ENCODE assay signal across 21 cellular contexts in genomic region chr14:100394886-100395672, GRCh38. TPM values are rescaled to one million over a fixed set of nuclear protein-coding genes. Genes with fewer than 3 reads are reported as not detected.
DNase-seq lines count a peak whose midpoint lies in the region; ATAC-seq lines count a peak whose summit lies in the region.
"Had no signal": no experiment of that assay in that cellular context is flagged by ENCODE, and none has a peak within 500 bp of the region (broad histone marks: within the 10 kb centered on the region; RNA-seq: fewer than 3 reads in every experiment).

No MANE protein-coding gene starts in this region.

- H3K9ac ChIP-seq in BLaER1 (no peak overlapping the region), mesenchymal stem cell (ENCODE audit: low read length) (no peak overlapping the region)
- H3K9ac ChIP-seq: GM23248 had no signal

- H3K4me2 ChIP-seq in BLaER1: peak overlapping the region; percentile 14; the same call in 1 of the 2 replicates
- H3K4me2 ChIP-seq in mesenchymal stem cell (ENCODE audit: low read length, poor library complexity, severe bottlenecking): no peak overlapping the region

- peak overlapping the region in 1 of 2 experiments; percentile 11 for H3K18ac ChIP-seq in mesenchymal stem cell (ENCODE audit: low read depth in 1 of 2, low read length in 2 of 2)

- peaks cover 26% of the 10 kb centered on the region for H3K4me1 Mint-ChIP-seq in activated T-helper 17 cell treated with anti-CD3 and anti-CD28 coated beads, Interleukin-2, amount 50 U/mL, for 72 hours

- H4K8ac ChIP-seq in mesenchymal stem cell (ENCODE audit: low read length): no peak overlapping the region

- no peak overlapping the region for H2BK15ac ChIP-seq in mesenchymal stem cell (ENCODE audit: low read depth, poor library complexity, severe bottlenecking)

- no peak overlapping the region for H3K4ac ChIP-seq in mesenchymal stem cell (ENCODE audit: low read depth in 1 of 2, low read length in 2 of 2)

- peak overlapping the region; percentile 3 for H2AK5ac ChIP-seq in mesenchymal stem cell (ENCODE audit: low read length, severe bottlenecking)

- no peaks in the 10 kb centered on the region for H3K36me3 Mint-ChIP-seq in activated T-helper 17 cell treated with anti-CD3 and anti-CD28 coated beads, Interleukin-2, amount 50 U/mL, for 72 hours (ENCODE audit: low read depth)

- peaks cover 31% of the 10 kb centered on the region for H3K79me1 ChIP-seq in mesenchymal stem cell (replicated peaks; ENCODE audit: low read length, poor library complexity, severe bottlenecking)

- H3K4me3 ChIP-seq in BLaER1 (no peak overlapping the region), mesenchymal stem cell (ENCODE audit: insufficient read depth in 1 of 2, low read depth in 1 of 2, low read length in 2 of 2) (no peak overlapping the region)
- H3K4me3 ChIP-seq: GM23248 had no signal

- H3K27ac Mint-ChIP-seq in activated T-helper 17 cell treated with anti-CD3 and anti-CD28 coated beads, Interleukin-2, amount 50 U/mL, for 72 hours: peak overlapping the region; percentile 31

- H4K20me1 ChIP-seq in BLaER1: 0 out of 2 replicates have a peak, but pooled peaks cover 10% of the 10 kb centered on the region

- no peak overlapping the region for H2BK5ac ChIP-seq in mesenchymal stem cell (ENCODE audit: low read depth, low read length, poor library complexity, severe bottlenecking)

- no peak overlapping the region for H2BK12ac ChIP-seq in mesenchymal stem cell (ENCODE audit: low read length in 2 of 2)

- H3K4me3 Mint-ChIP-seq in activated T-helper 17 cell treated with anti-CD3 and anti-CD28 coated beads, Interleukin-2, amount 50 U/mL, for 72 hours: no peak overlapping the region
- H3K4me3 Mint-ChIP-seq: CD4-positive, alpha-beta memory T cell had no signal

- no peak overlapping the region for H2AFZ ChIP-seq in mesenchymal stem cell (ENCODE audit: low read depth, low read length)
- H2AFZ ChIP-seq: GM23248 had no signal

- no peaks in the 10 kb centered on the region for H3K27me3 ChIP-seq in BLaER1
- no peaks in the 10 kb centered on the region for H3K27me3 ChIP-seq in mesenchymal stem cell (ENCODE audit: control insufficient read depth in 1 of 2, insufficient read depth in 1 of 2, low read length in 2 of 2)

- no peak overlapping the region for H3K23ac ChIP-seq in mesenchymal stem cell (ENCODE audit: low read length in 2 of 2)

- H2BK120ac ChIP-seq in mesenchymal stem cell (ENCODE audit: low read depth, low read length): no peak overlapping the region

- no peak for ATAC-seq in activated T-helper 17 cell treated with anti-CD3 and anti-CD28 coated beads, Interleukin-2, amount 50 U/mL, for 72 hours (replicated peaks)
- no peak for ATAC-seq in HG03045 (IDR thresholded peaks at IDR 0.05; ENCODE audit: unreplicated experiment)
- ATAC-seq: Panc1 had no signal

- no peak for DNase-seq in mesenchymal stem cell
- DNase-seq in retina: peak; percentile 1
- DNase-seq in Kasumi-1 (lab: John Stamatoyannopoulos, UW): no peak
- DNase-seq in NCI-H1930 (lab: John Stamatoyannopoulos, UW): no peak
- DNase-seq: C1 segment of cervical spinal cord; CD4-positive, alpha-beta memory T cell; COR-L47; DMS53; GM23248; H7; KG1; MM.1S; NCI-H2029 treated with DMSO at 0.1 percent for 48 hours; NCI-H446 treated with DMSO at 0.1 percent for 48 hours; NCI-H526; SHP77 treated with DMSO at 0.1 percent for 48 hours had no signal

- H4K91ac ChIP-seq in mesenchymal stem cell (ENCODE audit: low read length): no peak overlapping the region

- WGBS in mesenchymal stem cell: 96% methylated on average over 14 of the region's 14 CpGs

- H3K27me3 Mint-ChIP-seq in activated T-helper 17 cell treated with anti-CD3 and anti-CD28 coated beads, Interleukin-2, amount 50 U/mL, for 72 hours: no peaks in the 10 kb centered on the region
- H3K27me3 Mint-ChIP-seq: CD4-positive, alpha-beta memory T cell had no signal

- H3K9me3 ChIP-seq in BLaER1: no peaks in the 10 kb centered on the region
- no peaks in the 10 kb centered on the region for H3K9me3 ChIP-seq in mesenchymal stem cell (ENCODE audit: control insufficient read depth, low read length)

- no peaks in the 10 kb centered on the region for H3K9me3 Mint-ChIP-seq in activated T-helper 17 cell treated with anti-CD3 and anti-CD28 coated beads, Interleukin-2, amount 50 U/mL, for 72 hours
- H3K9me3 Mint-ChIP-seq: CD4-positive, alpha-beta memory T cell had no signal

- H3K27ac ChIP-seq in BLaER1 (no peak overlapping the region), mesenchymal stem cell (ENCODE audit: low read length, poor library complexity, severe bottlenecking) (no peak overlapping the region)
- H3K27ac ChIP-seq: GM23248, RWPE1 had no signal

- H3K36me3 ChIP-seq in BLaER1: no peaks in the 10 kb centered on the region
- H3K36me3 ChIP-seq in mesenchymal stem cell (ENCODE audit: control insufficient read depth in 1 of 2, insufficient read depth in 2 of 2, low read depth in 1 of 2, low read length in 2 of 2): peaks cover 0 to 4% of the 10 kb centered on the region in 2 experiments

- H3K4me1 ChIP-seq in BLaER1 (peaks cover 24% of the 10 kb centered on the region), mesenchymal stem cell (ENCODE audit: control insufficient read depth, insufficient read depth, low read depth, low read length) (peaks cover 36% of the 10 kb centered on the region)

- H3K14ac ChIP-seq in mesenchymal stem cell (ENCODE audit: low read length in 2 of 2): no peak overlapping the region

RNA-seq across cellular contexts. Expression of gene WDR25, which starts 18.8 kb away (rescaled TPM):
- 1 to 10 TPM; 3.4 to 5.1 TPM for total RNA-seq in activated T-helper 17 cell treated with anti-CD3 and anti-CD28 coated beads, Interleukin-2, amount 50 U/mL, for 72 hours
- 12.3 TPM for polyA plus RNA-seq in mesenchymal stem cell (2013, experiment 1 of 2)
- polyA plus RNA-seq in mesenchymal stem cell (2013, experiment 2 of 2): 12.0 TPM
